Comparison of ENCODE assay signal across 1 cellular context in genomic region chr2:28591711-28592365, GRCh38.
TF ChIP-seq lines count a peak whose summit lies in the region.

No MANE protein-coding gene starts in this region.

TF ChIP-seq in H1, 55 proteins besides CTCF, POLR2A, EP300 and RAD21 (continued from another document):
- TF ChIP-seq, protein P1, sequence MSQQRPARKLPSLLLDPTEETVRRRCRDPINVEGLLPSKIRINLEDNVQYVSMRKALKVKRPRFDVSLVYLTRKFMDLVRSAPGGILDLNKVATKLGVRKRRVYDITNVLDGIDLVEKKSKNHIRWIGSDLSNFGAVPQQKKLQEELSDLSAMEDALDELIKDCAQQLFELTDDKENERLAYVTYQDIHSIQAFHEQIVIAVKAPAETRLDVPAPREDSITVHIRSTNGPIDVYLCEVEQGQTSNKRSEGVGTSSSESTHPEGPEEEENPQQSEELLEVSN (IDR thresholded peaks at IDR 0.05) = no peak
- TF ChIP-seq SP4 (IDR thresholded peaks at IDR 0.05; ENCODE audit: low read length) = no peak
- no peak for TF ChIP-seq CREB1 (IDR thresholded peaks at IDR 0.05)
- TF ChIP-seq EGR1 (IDR thresholded peaks at IDR 0.05; ENCODE audit: borderline replicate concordance, low read depth, low read length) = no peak
- TF ChIP-seq SAP30 (IDR thresholded peaks at IDR 0.05; ENCODE audit: insufficient read depth, insufficient replicate concordance, low read length) = no peak
- no peak for TF ChIP-seq SRF (IDR thresholded peaks at IDR 0.05; ENCODE audit: low read depth, low read length)
- no peak for TF ChIP-seq YY1 (IDR thresholded peaks at IDR 0.05; ENCODE audit: low read depth, low read length)
- no peak for TF ChIP-seq TAF7 (optimal IDR thresholded peaks at IDR 0.05; ENCODE audit: borderline replicate concordance, low read depth, low read length)
- no peak for TF ChIP-seq CTBP2 (IDR thresholded peaks at IDR 0.05; ENCODE audit: borderline replicate concordance, insufficient read depth, insufficient read length, low read length)
- TF ChIP-seq SIX5 (IDR thresholded peaks at IDR 0.05; ENCODE audit: low read depth, low read length) = no peak
- TF ChIP-seq BRCA1 (IDR thresholded peaks at IDR 0.05; ENCODE audit: low read depth, low read length) = no peak
- no peak for TF ChIP-seq CBX5 (IDR thresholded peaks at IDR 0.05; ENCODE audit: low read depth, low read length)
- TF ChIP-seq GTF2F1 (IDR thresholded peaks at IDR 0.05; ENCODE audit: borderline replicate concordance, low read depth, low read length) = no peak
- TF ChIP-seq, protein P2, sequence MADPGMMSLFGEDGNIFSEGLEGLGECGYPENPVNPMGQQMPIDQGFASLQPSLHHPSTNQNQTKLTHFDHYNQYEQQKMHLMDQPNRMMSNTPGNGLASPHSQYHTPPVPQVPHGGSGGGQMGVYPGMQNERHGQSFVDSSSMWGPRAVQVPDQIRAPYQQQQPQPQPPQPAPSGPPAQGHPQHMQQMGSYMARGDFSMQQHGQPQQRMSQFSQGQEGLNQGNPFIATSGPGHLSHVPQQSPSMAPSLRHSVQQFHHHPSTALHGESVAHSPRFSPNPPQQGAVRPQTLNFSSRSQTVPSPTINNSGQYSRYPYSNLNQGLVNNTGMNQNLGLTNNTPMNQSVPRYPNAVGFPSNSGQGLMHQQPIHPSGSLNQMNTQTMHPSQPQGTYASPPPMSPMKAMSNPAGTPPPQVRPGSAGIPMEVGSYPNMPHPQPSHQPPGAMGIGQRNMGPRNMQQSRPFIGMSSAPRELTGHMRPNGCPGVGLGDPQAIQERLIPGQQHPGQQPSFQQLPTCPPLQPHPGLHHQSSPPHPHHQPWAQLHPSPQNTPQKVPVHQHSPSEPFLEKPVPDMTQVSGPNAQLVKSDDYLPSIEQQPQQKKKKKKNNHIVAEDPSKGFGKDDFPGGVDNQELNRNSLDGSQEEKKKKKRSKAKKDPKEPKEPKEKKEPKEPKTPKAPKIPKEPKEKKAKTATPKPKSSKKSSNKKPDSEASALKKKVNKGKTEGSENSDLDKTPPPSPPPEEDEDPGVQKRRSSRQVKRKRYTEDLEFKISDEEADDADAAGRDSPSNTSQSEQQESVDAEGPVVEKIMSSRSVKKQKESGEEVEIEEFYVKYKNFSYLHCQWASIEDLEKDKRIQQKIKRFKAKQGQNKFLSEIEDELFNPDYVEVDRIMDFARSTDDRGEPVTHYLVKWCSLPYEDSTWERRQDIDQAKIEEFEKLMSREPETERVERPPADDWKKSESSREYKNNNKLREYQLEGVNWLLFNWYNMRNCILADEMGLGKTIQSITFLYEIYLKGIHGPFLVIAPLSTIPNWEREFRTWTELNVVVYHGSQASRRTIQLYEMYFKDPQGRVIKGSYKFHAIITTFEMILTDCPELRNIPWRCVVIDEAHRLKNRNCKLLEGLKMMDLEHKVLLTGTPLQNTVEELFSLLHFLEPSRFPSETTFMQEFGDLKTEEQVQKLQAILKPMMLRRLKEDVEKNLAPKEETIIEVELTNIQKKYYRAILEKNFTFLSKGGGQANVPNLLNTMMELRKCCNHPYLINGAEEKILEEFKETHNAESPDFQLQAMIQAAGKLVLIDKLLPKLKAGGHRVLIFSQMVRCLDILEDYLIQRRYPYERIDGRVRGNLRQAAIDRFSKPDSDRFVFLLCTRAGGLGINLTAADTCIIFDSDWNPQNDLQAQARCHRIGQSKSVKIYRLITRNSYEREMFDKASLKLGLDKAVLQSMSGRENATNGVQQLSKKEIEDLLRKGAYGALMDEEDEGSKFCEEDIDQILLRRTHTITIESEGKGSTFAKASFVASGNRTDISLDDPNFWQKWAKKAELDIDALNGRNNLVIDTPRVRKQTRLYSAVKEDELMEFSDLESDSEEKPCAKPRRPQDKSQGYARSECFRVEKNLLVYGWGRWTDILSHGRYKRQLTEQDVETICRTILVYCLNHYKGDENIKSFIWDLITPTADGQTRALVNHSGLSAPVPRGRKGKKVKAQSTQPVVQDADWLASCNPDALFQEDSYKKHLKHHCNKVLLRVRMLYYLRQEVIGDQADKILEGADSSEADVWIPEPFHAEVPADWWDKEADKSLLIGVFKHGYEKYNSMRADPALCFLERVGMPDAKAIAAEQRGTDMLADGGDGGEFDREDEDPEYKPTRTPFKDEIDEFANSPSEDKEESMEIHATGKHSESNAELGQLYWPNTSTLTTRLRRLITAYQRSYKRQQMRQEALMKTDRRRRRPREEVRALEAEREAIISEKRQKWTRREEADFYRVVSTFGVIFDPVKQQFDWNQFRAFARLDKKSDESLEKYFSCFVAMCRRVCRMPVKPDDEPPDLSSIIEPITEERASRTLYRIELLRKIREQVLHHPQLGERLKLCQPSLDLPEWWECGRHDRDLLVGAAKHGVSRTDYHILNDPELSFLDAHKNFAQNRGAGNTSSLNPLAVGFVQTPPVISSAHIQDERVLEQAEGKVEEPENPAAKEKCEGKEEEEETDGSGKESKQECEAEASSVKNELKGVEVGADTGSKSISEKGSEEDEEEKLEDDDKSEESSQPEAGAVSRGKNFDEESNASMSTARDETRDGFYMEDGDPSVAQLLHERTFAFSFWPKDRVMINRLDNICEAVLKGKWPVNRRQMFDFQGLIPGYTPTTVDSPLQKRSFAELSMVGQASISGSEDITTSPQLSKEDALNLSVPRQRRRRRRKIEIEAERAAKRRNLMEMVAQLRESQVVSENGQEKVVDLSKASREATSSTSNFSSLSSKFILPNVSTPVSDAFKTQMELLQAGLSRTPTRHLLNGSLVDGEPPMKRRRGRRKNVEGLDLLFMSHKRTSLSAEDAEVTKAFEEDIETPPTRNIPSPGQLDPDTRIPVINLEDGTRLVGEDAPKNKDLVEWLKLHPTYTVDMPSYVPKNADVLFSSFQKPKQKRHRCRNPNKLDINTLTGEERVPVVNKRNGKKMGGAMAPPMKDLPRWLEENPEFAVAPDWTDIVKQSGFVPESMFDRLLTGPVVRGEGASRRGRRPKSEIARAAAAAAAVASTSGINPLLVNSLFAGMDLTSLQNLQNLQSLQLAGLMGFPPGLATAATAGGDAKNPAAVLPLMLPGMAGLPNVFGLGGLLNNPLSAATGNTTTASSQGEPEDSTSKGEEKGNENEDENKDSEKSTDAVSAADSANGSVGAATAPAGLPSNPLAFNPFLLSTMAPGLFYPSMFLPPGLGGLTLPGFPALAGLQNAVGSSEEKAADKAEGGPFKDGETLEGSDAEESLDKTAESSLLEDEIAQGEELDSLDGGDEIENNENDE (IDR thresholded peaks at IDR 0.05; ENCODE audit: insufficient replicate concordance, low read length) = no peak
- TF ChIP-seq PHF8 (conservative IDR thresholded peaks at IDR 0.05; ENCODE audit: low read depth, low read length) = no peak
- TF ChIP-seq TCF12 (IDR thresholded peaks at IDR 0.05; ENCODE audit: low read depth, low read length) = no peak
- TF ChIP-seq SIRT6 (IDR thresholded peaks at IDR 0.05; ENCODE audit: low read length) = no peak
- no peak for TF ChIP-seq POLR2AphosphoS5 (IDR thresholded peaks at IDR 0.05; ENCODE audit: low read depth, low read length)
